ENCODE assay signal across 8 cellular contexts in genomic region chr2:201234167-201235139, GRCh38. TPM values are rescaled to one million over a fixed set of nuclear protein-coding genes. Genes with fewer than 3 reads are reported as not detected.
DNase-seq lines count a peak whose midpoint lies in the region; ATAC-seq, FAIRE-seq and TF ChIP-seq lines count a peak whose summit lies in the region.

No MANE protein-coding gene starts in this region.

- peaks cover 25% of the 10 kb centered on the region for H3K79me2 ChIP-seq in keratinocyte (ENCODE audit: control insufficient read depth, insufficient read depth, low read length)

- peaks cover 32% of the 10 kb centered on the region for H3K4me1 ChIP-seq in keratinocyte (ENCODE audit: control insufficient read depth, extremely low read depth, insufficient read depth, low read length)
- peaks cover 0 to 41% (median 4%) of the 10 kb centered on the region in 4 donors for H3K4me1 ChIP-seq in tibial nerve

- H2AFZ ChIP-seq in keratinocyte (ENCODE audit: control insufficient read depth, low read length), result peak overlapping the region; percentile 82

- H3K36me3 ChIP-seq in keratinocyte (ENCODE audit: control insufficient read depth in 2 of 2, extremely low read depth in 1 of 2, insufficient read depth in 2 of 2, low read length in 2 of 2) (peaks cover 0 to 2% of the 10 kb centered on the region in 2 experiments), tibial nerve (no peaks in the 10 kb centered on the region)

- peak overlapping the region; percentile 73 for H3K27ac ChIP-seq in keratinocyte (ENCODE audit: control insufficient read depth, insufficient read depth, low read length)
- H3K27ac ChIP-seq in tibial nerve, result peak overlapping the region in 2 of 4 donors; percentile 66 to 80

- H3K27me3 Mint-ChIP-seq in HFFc6 (ENCODE audit: insufficient read depth), result no peaks in the 10 kb centered on the region; the same call in 1 of the 2 replicates

- H3K27ac Mint-ChIP-seq in HFFc6, result no peak overlapping the region

- H3K4me3 ChIP-seq in AG10803 (ENCODE audit: low read length) (no peak overlapping the region), keratinocyte (ENCODE audit: control insufficient read depth in 2 of 3, extremely low read depth in 1 of 3, insufficient read depth in 2 of 3, low read depth in 1 of 3, low read length in 3 of 3) (peak overlapping the region; percentile 53 to 84 (median 74)), tibial nerve (peak overlapping the region in 2 of 4 donors; percentile 30 to 44)

- 73 to 83% methylated on average over 15 of the region's 15 CpGs for WGBS in tibial nerve, 2 donors

- peaks cover 29% of the 10 kb centered on the region for H3K4me1 Mint-ChIP-seq in HFFc6 (ENCODE audit: low read depth)

- ATAC-seq in GM19023 (IDR thresholded peaks at IDR 0.05; ENCODE audit: unreplicated experiment), result peak; percentile 5

- no peak for TF ChIP-seq POLR2A in tibial nerve (IDR thresholded peaks at IDR 0.05)

- H3K27me3 ChIP-seq in keratinocyte (ENCODE audit: control insufficient read depth, extremely low read depth, insufficient read depth, low read length) (no peaks in the 10 kb centered on the region), tibial nerve (no peaks in the 10 kb centered on the region)

- peak overlapping the region; percentile 83 for H3K9ac ChIP-seq in keratinocyte (ENCODE audit: control insufficient read depth, extremely low read depth, insufficient read depth, low read length)

- H3K9me3 ChIP-seq in keratinocyte (ENCODE audit: control insufficient read depth, low read depth, low read length) (no peaks in the 10 kb centered on the region), tibial nerve (no peaks in the 10 kb centered on the region)

- H3K4me3 Mint-ChIP-seq in HFFc6, result no peak overlapping the region

- TF ChIP-seq CTCF in AG10803 (conservative IDR thresholded peaks at IDR 0.05; ENCODE audit: low read length) (no peak), keratinocyte (optimal IDR thresholded peaks at IDR 0.05 in 1 of 3, IDR thresholded peaks at IDR 0.05 in 1 of 3, conservative IDR thresholded peaks at IDR 0.05 in 1 of 3; ENCODE audit: extremely low read depth in 1 of 3, insufficient read depth in 2 of 3, low read length in 3 of 3) (no peak), tibial nerve (IDR thresholded peaks at IDR 0.05) (no peak), HFFc6 (IDR thresholded peaks at IDR 0.05) (no peak)

- no peaks in the 10 kb centered on the region for H4K20me1 ChIP-seq in keratinocyte (ENCODE audit: control insufficient read depth, extremely low read depth, insufficient read depth, low read length)

- no peaks in the 10 kb centered on the region for H3K36me3 Mint-ChIP-seq in HFFc6 (ENCODE audit: low read depth)

- peak overlapping the region; percentile 83 for H3K4me2 ChIP-seq in keratinocyte (ENCODE audit: control insufficient read depth, extremely low read depth, insufficient read depth, low read depth, low read length)

- DNase-seq in AG10803 (ENCODE audit: low read depth) (peak; percentile 66), RKO (ENCODE audit: low spot score) (peak; percentile 76), keratinocyte (ENCODE audit: low read depth, low spot score) (no peak), HPDE6-E6E7 (ENCODE audit: extremely low spot score) (no peak), tibial nerve (ENCODE audit: low spot score in 2 of 2) (no peak), HFFc6 (no peak), ureter (ENCODE audit: low spot score) (no peak)

- no peak for TF ChIP-seq EP300 in tibial nerve (IDR thresholded peaks at IDR 0.05)

- no peak for FAIRE-seq in keratinocyte (lab: Jason Lieb, UNC)

- H3K9me3 Mint-ChIP-seq in HFFc6, result no peaks in the 10 kb centered on the region

- no peaks in the 10 kb centered on the region for H3K9me1 ChIP-seq in keratinocyte (ENCODE audit: control insufficient read depth, extremely low read depth, insufficient read depth, low read length)

- dilution Hi-C loops in keratinocyte (cut with MboI; ENCODE audit: extremely low pct_ligation_motif_present, low sequenced_read_pairs), result no loop called here

RNA-seq across cellular contexts. Expression of gene CASP8, which starts 25.9 kb away (rescaled TPM):
- 21.3 to 27.0 TPM (median 22.7 TPM) in 3 replicates for polyA plus RNA-seq in keratinocyte
- polyA plus RNA-seq in keratinocyte (2011; ENCODE audit: low read depth), result 17.1 TPM
- 13.5 and 17.3 TPM in 2 replicates for polyA plus RNA-seq in keratinocyte (2011; cell fraction: cytosol; rRNA removed)
- polyA plus RNA-seq in keratinocyte (2011; cell fraction: nucleus; rRNA removed), result 52.2 and 55.1 TPM in 2 replicates
- 16.8 and 18.6 TPM in 2 replicates for polyA plus RNA-seq in keratinocyte (2012; ENCODE audit: low replicate concordance)
- polyA minus RNA-seq in keratinocyte, result 9.6 to 20.1 TPM (median 18.6 TPM) in 3 replicates
- 15.3 TPM for polyA minus RNA-seq in keratinocyte (2011; cell fraction: cytosol; rRNA and poly(A)+ RNA removed)
- polyA minus RNA-seq in keratinocyte (2011; cell fraction: nucleus; rRNA and poly(A)+ RNA removed), result 12.1 and 22.7 TPM in 2 replicates
- total RNA-seq in tibial nerve, result 10 to 100 TPM; 12.4 to 71.7 (median 15.6) TPM
- 10 to 100 TPM; 10.4 to 15.4 (median 14.4) TPM for total RNA-seq in HFFc6 (2021; fragmentation: NEBNext Ultra II Directional; extraction: Animal tissue kit (Norgen Biotek cat#: 25700))
- 50.9 TPM for total RNA-seq in ureter

RNA-seq across cellular contexts. Expression of gene CASP10, which starts 51.5 kb away (rescaled TPM):
- polyA plus RNA-seq in keratinocyte, result 5.0 to 7.1 TPM (median 6.6 TPM) in 3 replicates
- 2.4 TPM for polyA plus RNA-seq in keratinocyte (2011; ENCODE audit: low read depth)
- 3.2 and 5.9 TPM in 2 replicates for polyA plus RNA-seq in keratinocyte (2011; cell fraction: cytosol; rRNA removed)
- polyA plus RNA-seq in keratinocyte (2011; cell fraction: nucleus; rRNA removed), result 9.4 and 10.9 TPM in 2 replicates
- polyA plus RNA-seq in keratinocyte (2012; ENCODE audit: low replicate concordance), result 2.5 and 3.0 TPM in 2 replicates
- 3.6 to 13.8 TPM (median 13.0 TPM) in 3 replicates for polyA minus RNA-seq in keratinocyte
- 5.6 TPM for polyA minus RNA-seq in keratinocyte (2011; cell fraction: cytosol; rRNA and poly(A)+ RNA removed)
- 6.8 and 12.0 TPM in 2 replicates for polyA minus RNA-seq in keratinocyte (2011; cell fraction: nucleus; rRNA and poly(A)+ RNA removed)
- 10 to 100 TPM in 2 of 4 donors, 1 to 10 TPM in 2; 6.1 to 21.4 (median 11.2) TPM for total RNA-seq in tibial nerve
- 1 to 10 TPM in 4 of 6 experiments, under 1 TPM in 2; 0.36 to 1.9 (median 1.6) TPM for total RNA-seq in HFFc6 (2021; fragmentation: NEBNext Ultra II Directional; extraction: Animal tissue kit (Norgen Biotek cat#: 25700))
- 16.6 TPM for total RNA-seq in ureter

Comparison
In these comparisons a context has a peak if more than half of its experiments do, and no peak if none do; other contexts are left out.
1. DNase-seq: peak in AG10803 (single experiment) and RKO (single experiment); none in keratinocyte (single experiment), HPDE6-E6E7 (single experiment), tibial nerve (0 of 2), HFFc6 (single experiment) and ureter (single experiment).